In genomic region chr11:59037438-59037837, GRCh38 we compare ENCODE assay signal across 19 cellular contexts. TPM values are rescaled to one million over a fixed set of nuclear protein-coding genes. Genes with fewer than 3 reads are reported as not detected.
"Had no signal": no experiment of that assay in that cellular context is flagged by ENCODE, and none has a peak within 500 bp of the region (broad histone marks: within the 10 kb centered on the region; RNA-seq: fewer than 3 reads in every experiment).

No MANE protein-coding gene starts in this region.

RNA-seq across cellular contexts. Expression of gene GLYATL1B, which starts 48.7 kb away (rescaled TPM):
- total RNA-seq: dorsolateral prefrontal cortex; foreskin keratinocyte; gastroesophageal sphincter; heart left ventricle; hepatocyte; kidney; left ventricle myocardium inferior; lung; mesothelial cell of epicardium; mucosa of gallbladder; naive thymus-derived CD8-positive, alpha-beta T cell; osteocyte; prostate gland; right atrium auricular region; sigmoid colon; spleen; thoracic aorta; tibial nerve; upper lobe of left lung had no signal
